8 cellular contexts compared by ENCODE assay signal in genomic region chr6:99746261-99746895, GRCh38.
DNase-seq lines count a peak whose midpoint lies in the region; TF ChIP-seq lines count a peak whose summit lies in the region.

No MANE protein-coding gene starts in this region.

- 0 to 1% (median 1%) methylated on average over 6 of the region's 6 CpGs for WGBS in ovary, 3 donors

- H3K4me1 Mint-ChIP-seq in activated T-helper 2 cell treated with anti-CD3 and anti-CD28 coated beads, Interferon-gamma antibody, Interleukin-2, Interleukin-4, amounts not matched to agents 10 μg/mL and 5 μg/mL and 100 μg/mL, durations not matched to agents 14 hours and 24 hours and 36 hours (ENCODE audit: low read depth) = no peaks in the 10 kb centered on the region

- no peaks in the 10 kb centered on the region for H3K4me1 ChIP-seq in ovary (ENCODE audit: insufficient read depth)
- H3K4me1 ChIP-seq in vagina = no peaks in the 10 kb centered on the region

- peak; percentile 48 for DNase-seq in GM04504 (ENCODE audit: low read depth)
- peak; percentile 7 for DNase-seq in H7
- peak; percentile 69 for DNase-seq in RPMI7951 (ENCODE audit: low read depth)
- DNase-seq in activated T-helper 2 cell treated with anti-CD3 and anti-CD28 coated beads, Interferon-gamma antibody, Interleukin-2, Interleukin-4, amounts not matched to agents 10 μg/mL and 5 μg/mL and 100 μg/mL, durations not matched to agents 14 hours and 24 hours and 36 hours (ENCODE audit: low spot score) = peak; percentile 28
- DNase-seq in foreskin melanocyte = peak; percentile 70
- peak in 4 of 5 donors; percentile 22 to 52 (median 23) for DNase-seq in ovary
- no peak for DNase-seq in vagina (ENCODE audit: extremely low spot score in 2 of 2)

- no peaks in the 10 kb centered on the region for H3K9me3 Mint-ChIP-seq in activated T-helper 2 cell treated with anti-CD3 and anti-CD28 coated beads, Interferon-gamma antibody, Interleukin-2, Interleukin-4, amounts not matched to agents 10 μg/mL and 5 μg/mL and 100 μg/mL, durations not matched to agents 14 hours and 24 hours and 36 hours

- no peaks in the 10 kb centered on the region for H3K27me3 ChIP-seq in H7 (ENCODE audit: control insufficient read depth, insufficient read depth, low read length)
- no peaks in the 10 kb centered on the region for H3K27me3 ChIP-seq in ovary
- H3K27me3 ChIP-seq in vagina = no peaks in the 10 kb centered on the region

- TF ChIP-seq POLR2A in ovary (IDR thresholded peaks at IDR 0.05) = no peak
- TF ChIP-seq POLR2A in vagina (IDR thresholded peaks at IDR 0.05) = no peak

- H3K36me3 ChIP-seq in H7 (replicated peaks; ENCODE audit: control insufficient read depth, insufficient read depth, low read length) (no peaks in the 10 kb centered on the region), ovary (no peaks in the 10 kb centered on the region), vagina (no peaks in the 10 kb centered on the region)

- H3K27ac ChIP-seq in ovary (no peak overlapping the region), vagina (no peak overlapping the region)

- H3K9me3 ChIP-seq in ovary (no peaks in the 10 kb centered on the region), vagina (no peaks in the 10 kb centered on the region)

- TF ChIP-seq CTCF in LNCAP (IDR thresholded peaks at IDR 0.05) (peak; percentile 86), ovary (IDR thresholded peaks at IDR 0.05) (peak; percentile 47 to 69 (median 56)), vagina (IDR thresholded peaks at IDR 0.05) (peak; percentile 52 to 81 (median 61))

- intact Hi-C loops in activated T-helper 2 cell treated with anti-CD3 and anti-CD28 coated beads, Interferon-gamma antibody, Interleukin-2, Interleukin-4, amounts not matched to agents 10 μg/mL and 5 μg/mL and 100 μg/mL, durations not matched to agents 14 hours and 24 hours and 36 hours (cut with micrococcal nuclease) = loop anchor here (1.0 to 5.0 kb wide), 3 partner anchors 158 to 414 kb away; no protein-coding TSS in a partner anchor
- intact Hi-C loops in ovary (cut with DNase I) (loop anchor here in 3 of 4 donors (10.0 kb wide), 2 partner anchors 272 to 282 kb away; no protein-coding TSS in a partner anchor), vagina (cut with DNase I) (loop anchor here (10.0 kb wide), 2 partner anchors 162 to 272 kb away; no protein-coding TSS in a partner anchor)

- H3K27ac Mint-ChIP-seq in activated T-helper 2 cell treated with anti-CD3 and anti-CD28 coated beads, Interferon-gamma antibody, Interleukin-2, Interleukin-4, amounts not matched to agents 10 μg/mL and 5 μg/mL and 100 μg/mL, durations not matched to agents 14 hours and 24 hours and 36 hours = no peak overlapping the region

- peaks cover 25% of the 10 kb centered on the region for H3K27me3 Mint-ChIP-seq in activated T-helper 2 cell treated with anti-CD3 and anti-CD28 coated beads, Interferon-gamma antibody, Interleukin-2, Interleukin-4, amounts not matched to agents 10 μg/mL and 5 μg/mL and 100 μg/mL, durations not matched to agents 14 hours and 24 hours and 36 hours (ENCODE audit: low read depth)

- H3K4me3 Mint-ChIP-seq in activated T-helper 2 cell treated with anti-CD3 and anti-CD28 coated beads, Interferon-gamma antibody, Interleukin-2, Interleukin-4, amounts not matched to agents 10 μg/mL and 5 μg/mL and 100 μg/mL, durations not matched to agents 14 hours and 24 hours and 36 hours (ENCODE audit: low read depth) = no peak overlapping the region

- H3K4me3 ChIP-seq in H7 (ENCODE audit: insufficient read depth, low read depth, low read length) (no peak overlapping the region), ovary (no peak overlapping the region), vagina (no peak overlapping the region)

- TF ChIP-seq EP300 in ovary (IDR thresholded peaks at IDR 0.05) = no peak

- no peaks in the 10 kb centered on the region for H3K36me3 Mint-ChIP-seq in activated T-helper 2 cell treated with anti-CD3 and anti-CD28 coated beads, Interferon-gamma antibody, Interleukin-2, Interleukin-4, amounts not matched to agents 10 μg/mL and 5 μg/mL and 100 μg/mL, durations not matched to agents 14 hours and 24 hours and 36 hours (ENCODE audit: low read depth)

Comparison
In these comparisons a context has a peak if more than half of its experiments do, and no peak if none do; other contexts are left out.
1. DNase-seq: peak in GM04504 (single experiment), H7 (single experiment), RPMI7951 (single experiment), activated T-helper 2 cell treated with anti-CD3 and anti-CD28 coated beads, Interferon-gamma antibody, Interleukin-2, Interleukin-4, amounts not matched to agents 10 μg/mL and 5 μg/mL and 100 μg/mL, durations not matched to agents 14 hours and 24 hours and 36 hours (single experiment), foreskin melanocyte (single experiment) and ovary (4 of 5); none in vagina (0 of 2).
2. Peak in every context shown above with its lines, with median percentiles within 50 percentile points of each other: CTCF ChIP-seq.